Comparison of ENCODE assay signal across 8 cellular contexts in the genomic region with DNA sequence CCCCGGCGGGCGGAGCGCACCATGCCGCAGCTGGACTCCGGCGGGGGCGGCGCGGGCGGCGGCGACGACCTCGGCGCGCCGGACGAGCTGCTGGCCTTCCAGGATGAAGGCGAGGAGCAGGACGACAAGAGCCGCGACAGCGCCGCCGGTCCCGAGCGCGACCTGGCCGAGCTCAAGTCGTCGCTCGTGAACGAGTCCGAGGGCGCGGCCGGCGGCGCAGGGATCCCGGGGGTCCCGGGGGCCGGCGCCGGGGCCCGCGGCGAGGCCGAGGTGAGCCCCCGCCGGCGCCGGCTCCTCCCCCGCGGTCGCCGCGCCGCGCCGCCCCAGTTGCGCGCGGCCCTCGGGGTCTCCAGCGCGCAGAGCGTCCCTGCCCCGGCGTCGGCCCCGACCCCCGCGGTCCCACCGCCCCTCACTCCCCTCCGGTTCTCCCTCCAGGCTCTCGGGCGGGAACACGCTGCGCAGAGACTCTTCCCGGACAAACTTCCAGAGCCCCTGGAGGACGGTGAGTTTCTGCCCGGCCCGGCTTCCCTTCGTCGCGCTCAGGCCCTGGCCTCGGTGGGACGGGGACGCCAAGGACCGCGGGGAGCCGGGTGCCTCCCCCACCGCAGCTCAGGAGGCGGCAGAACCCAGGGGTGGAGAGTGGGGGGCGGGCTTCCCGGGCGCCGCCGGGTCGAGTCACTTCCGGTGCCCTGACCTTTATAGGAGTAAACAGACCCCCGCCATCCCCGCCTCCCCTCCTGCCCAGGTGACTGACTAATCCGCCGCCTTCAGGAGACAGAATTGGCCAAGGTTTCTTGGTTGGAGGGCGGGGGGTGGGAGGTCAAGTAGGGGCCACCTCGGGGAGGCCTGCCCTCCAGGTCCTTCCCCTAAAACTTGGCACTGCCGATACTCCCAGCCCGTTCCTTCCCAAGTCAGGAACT. TPM values are rescaled to one million over a fixed set of nuclear protein-coding genes. Genes with fewer than 3 reads are reported as not detected.
DNase-seq lines count a peak whose midpoint lies in the region; ATAC-seq and TF ChIP-seq lines count a peak whose summit lies in the region.

No MANE protein-coding gene starts in this region.

- TF ChIP-seq CTCF in endothelial cell (IDR thresholded peaks at IDR 0.05; ENCODE audit: unreplicated experiment) (no peak), progenitor cell of endocrine pancreas (IDR thresholded peaks at IDR 0.05; ENCODE audit: unreplicated experiment) (no peak)

- POLR2A ChIA-PET in activated CD4-positive, alpha-beta memory T cell treated with anti-CD3 and anti-CD28 coated beads, Interleukin-2, amount 10 ng/mL, durations not matched to agents 7 days and 5 days (lab: Charles Lee): interaction anchor here (1.0 to 6.3 kb wide), 8 partner anchors 12 to 110 kb away, joined by 3 to 35 read pairs (median 6); a partner anchor contains a TSS

- H3K9me3 Mint-ChIP-seq in activated CD4-positive, alpha-beta memory T cell treated with anti-CD3 and anti-CD28 coated beads, Interleukin-2, amount 10 ng/mL, durations not matched to agents 7 days and 5 days: no peaks in the 10 kb centered on the region
- H3K9me3 Mint-ChIP-seq in endothelial cell (ENCODE audit: unreplicated experiment) (no peaks in the 10 kb centered on the region), progenitor cell of endocrine pancreas (ENCODE audit: low read depth) (no peaks in the 10 kb centered on the region)

- peaks cover 66% of the 10 kb centered on the region for H3K4me1 Mint-ChIP-seq in activated CD4-positive, alpha-beta memory T cell treated with anti-CD3 and anti-CD28 coated beads, Interleukin-2, amount 10 ng/mL, durations not matched to agents 7 days and 5 days
- H3K4me1 Mint-ChIP-seq in endothelial cell (ENCODE audit: unreplicated experiment): peaks cover 16% of the 10 kb centered on the region
- peaks cover 12% of the 10 kb centered on the region for H3K4me1 Mint-ChIP-seq in progenitor cell of endocrine pancreas (ENCODE audit: low read depth)

- TF ChIP-seq POLR2A in GM18505 (IDR thresholded peaks at IDR 0.05; ENCODE audit: borderline replicate concordance, extremely low read depth, insufficient read depth, insufficient read length): no peak

- peak; percentile 52 for DNase-seq in activated CD4-positive, alpha-beta memory T cell treated with anti-CD3 and anti-CD28 coated beads, Interleukin-2, amount 10 ng/mL, durations not matched to agents 7 days and 5 days
- DNase-seq in endothelial cell (ENCODE audit: low spot score) (peak; percentile 31), progenitor cell of endocrine pancreas (ENCODE audit: low spot score, unreplicated experiment) (peak; percentile 55), hippocampal formation (lab: John Stamatoyannopoulos, UW) (no peak), left lobe of liver (ENCODE audit: low spot score) (no peak)

- CTCF ChIA-PET in activated CD4-positive, alpha-beta memory T cell treated with anti-CD3 and anti-CD28 coated beads, Interleukin-2, amount 10 ng/mL, durations not matched to agents 7 days and 5 days (lab: Charles Lee): interaction anchor here (0.6 to 5.1 kb wide), 5 partner anchors 14 to 76 kb away, joined by 4 to 74 read pairs (median 5); no protein-coding TSS in a partner anchor

- no peak overlapping the region for H3K27ac Mint-ChIP-seq in activated CD4-positive, alpha-beta memory T cell treated with anti-CD3 and anti-CD28 coated beads, Interleukin-2, amount 10 ng/mL, durations not matched to agents 7 days and 5 days
- no peak overlapping the region for H3K27ac Mint-ChIP-seq in endothelial cell (ENCODE audit: unreplicated experiment)
- peak overlapping the region; percentile 33 for H3K27ac Mint-ChIP-seq in progenitor cell of endocrine pancreas

- peak overlapping the region; percentile 63 for H3K4me3 Mint-ChIP-seq in activated CD4-positive, alpha-beta memory T cell treated with anti-CD3 and anti-CD28 coated beads, Interleukin-2, amount 10 ng/mL, durations not matched to agents 7 days and 5 days
- peak overlapping the region; percentile 73 for H3K4me3 Mint-ChIP-seq in endothelial cell (ENCODE audit: unreplicated experiment)
- peak overlapping the region; percentile 74 for H3K4me3 Mint-ChIP-seq in progenitor cell of endocrine pancreas (ENCODE audit: low read depth)

- peaks cover 21% of the 10 kb centered on the region for H3K36me3 Mint-ChIP-seq in activated CD4-positive, alpha-beta memory T cell treated with anti-CD3 and anti-CD28 coated beads, Interleukin-2, amount 10 ng/mL, durations not matched to agents 7 days and 5 days (ENCODE audit: low read depth)
- peaks cover 4% of the 10 kb centered on the region for H3K36me3 Mint-ChIP-seq in endothelial cell (ENCODE audit: low read depth, unreplicated experiment)
- peaks cover 1% of the 10 kb centered on the region for H3K36me3 Mint-ChIP-seq in progenitor cell of endocrine pancreas (ENCODE audit: insufficient read depth)

- ATAC-seq in GM18505 (IDR thresholded peaks at IDR 0.05; ENCODE audit: unreplicated experiment) (peak; percentile 8), HG03520 (IDR thresholded peaks at IDR 0.05; ENCODE audit: unreplicated experiment) (peak; percentile 6), HG02610 (IDR thresholded peaks at IDR 0.05; ENCODE audit: unreplicated experiment) (no peak), left lobe of liver (no peak)

- H3K27me3 Mint-ChIP-seq in activated CD4-positive, alpha-beta memory T cell treated with anti-CD3 and anti-CD28 coated beads, Interleukin-2, amount 10 ng/mL, durations not matched to agents 7 days and 5 days: peaks cover 74% of the 10 kb centered on the region
- H3K27me3 Mint-ChIP-seq in endothelial cell (ENCODE audit: unreplicated experiment) (peaks cover 10% of the 10 kb centered on the region), progenitor cell of endocrine pancreas (peaks cover 33% of the 10 kb centered on the region)

RNA-seq across cellular contexts. Expression of a gene that starts 0.7 kb away (rescaled TPM):
- total RNA-seq in activated CD4-positive, alpha-beta memory T cell treated with anti-CD3 and anti-CD28 coated beads, Interleukin-2, amount 10 ng/mL, durations not matched to agents 7 days and 5 days: 10 to 100 TPM; 19.2 to 21.9 TPM
- total RNA-seq in endothelial cell (ENCODE audit: unreplicated experiment): 9.5 TPM
- total RNA-seq in progenitor cell of endocrine pancreas: 14.4 and 16.6 TPM in 2 replicates
- 3.1 TPM for total RNA-seq in left lobe of liver

Comparison
In these comparisons a context has a peak if more than half of its experiments do, and no peak if none do; other contexts are left out.
1. ATAC-seq: peak in GM18505 (single experiment) and HG03520 (single experiment); none in HG02610 (single experiment) and left lobe of liver (single experiment).
2. DNase-seq: peak in activated CD4-positive, alpha-beta memory T cell treated with anti-CD3 and anti-CD28 coated beads, Interleukin-2, amount 10 ng/mL, durations not matched to agents 7 days and 5 days (single experiment), endothelial cell (single experiment) and progenitor cell of endocrine pancreas (single experiment); none in hippocampal formation (0 of 2) and left lobe of liver (single experiment).
3. Peak in every context shown above with its lines, with median percentiles within 50 percentile points of each other: H3K4me3 Mint-ChIP-seq.